Comparison of ENCODE assay signal across 21 cellular contexts in genomic region chr11:93122535-93122934, GRCh38.
A peak's percentile ranks its signal among the peaks of the same experiment; 100 is the strongest.
DNase-seq lines count a peak whose midpoint lies in the region; ATAC-seq and TF ChIP-seq lines count a peak whose summit lies in the region.
"Had no signal": no experiment of that assay in that cellular context is flagged by ENCODE, and none has a peak within 500 bp of the region (broad histone marks: within the 10 kb centered on the region; RNA-seq: fewer than 3 reads in every experiment).

No MANE protein-coding gene starts in this region.

- TF ChIP-seq EP300 in transverse colon (IDR thresholded peaks at IDR 0.05; ENCODE audit: low read depth) = no peak

- no peak overlapping the region for H3K9ac ChIP-seq in colonic mucosa (ENCODE audit: low read depth in 2 of 2, low read length in 2 of 2)
- H3K9ac ChIP-seq: BLaER1 treated with 17β-estradiol and CSF1 and Interleukin-3, amounts not matched to agents 10 nM and 100 nM had no signal

- H3K4me1 ChIP-seq in colonic mucosa (no peaks in the 10 kb centered on the region), mucosa of descending colon (ENCODE audit: low read depth) (peaks cover 9% of the 10 kb centered on the region), transverse colon (peaks cover 0 to 27% (median 10%) of the 10 kb centered on the region in 4 donors)
- H3K4me1 ChIP-seq: A549; BLaER1 treated with 17β-estradiol and CSF1 and Interleukin-3, amounts not matched to agents 10 nM and 100 nM; Caco-2 had no signal

- peak overlapping the region; percentile 35 for H3K27ac ChIP-seq in colonic mucosa
- peak overlapping the region; percentile 51 to 74 (median 68) for H3K27ac ChIP-seq in transverse colon
- H3K27ac ChIP-seq: 22Rv1; A549; BLaER1 treated with 17β-estradiol and CSF1 and Interleukin-3, amounts not matched to agents 10 nM and 100 nM; C4-2B had no signal

- in situ Hi-C loops in transverse colon (cut with MboI; ENCODE audit: low pct_ligation_motif_present in 1 of 4, low pct_unique_long_range_greater_than_20kb in 1 of 4, low sequenced_read_pairs in 3 of 4) = no loop called here

- no peaks in the 10 kb centered on the region for H3K27me3 ChIP-seq in colonic mucosa
- no peaks in the 10 kb centered on the region for H3K27me3 ChIP-seq in transverse colon
- H3K27me3 ChIP-seq: BLaER1 treated with 17β-estradiol and CSF1 and Interleukin-3, amounts not matched to agents 10 nM and 100 nM had no signal

- no peak for DNase-seq in colonic mucosa
- DNase-seq in mucosa of descending colon = no peak
- peak; percentile 28 for DNase-seq in renal cortical epithelial cell (ENCODE audit: low read depth)
- DNase-seq in transverse colon = no peak
- no peak for DNase-seq in NCI-H1105 treated with DMSO at 0.1 percent for 48 hours (lab: John Stamatoyannopoulos, UW)
- no peak for DNase-seq in DMS53 treated with DMSO at 0.1 percent for 48 hours (lab: John Stamatoyannopoulos, UW; ENCODE audit: unreplicated experiment)
- no peak for DNase-seq in activated effector memory CD4-positive, alpha-beta T cell treated with anti-CD3 and anti-CD28 coated beads, Interleukin-2, amount 50 U/mL, for 16 hours
- DNase-seq: AML-193; Caco-2; Calu3; CD4-positive, alpha-beta T cell; CD8-positive, alpha-beta T cell; DMS79; DND-41; EL; GDM1 had no signal

- H3K4me3 ChIP-seq in colonic mucosa (no peak overlapping the region), mucosa of descending colon (no peak overlapping the region), transverse colon (no peak overlapping the region)
- H3K4me3 ChIP-seq: A549; BLaER1 treated with 17β-estradiol and CSF1 and Interleukin-3, amounts not matched to agents 10 nM and 100 nM; GM12878 had no signal

- no peaks in the 10 kb centered on the region for H3K9me3 ChIP-seq in colonic mucosa
- no peaks in the 10 kb centered on the region for H3K9me3 ChIP-seq in mucosa of descending colon
- H3K9me3 ChIP-seq in transverse colon = no peaks in the 10 kb centered on the region
- H3K9me3 ChIP-seq: A549, Caco-2 had no signal

- peak; percentile 74 for ATAC-seq in mucosa of descending colon
- ATAC-seq: A549; CD8-positive, alpha-beta T cell; GM12878 had no signal

- no peak for TF ChIP-seq POLR2A in transverse colon (IDR thresholded peaks at IDR 0.05)

- no peaks in the 10 kb centered on the region for H3K36me3 ChIP-seq in colonic mucosa
- H3K36me3 ChIP-seq in mucosa of descending colon (ENCODE audit: low read depth) = no peaks in the 10 kb centered on the region
- no peaks in the 10 kb centered on the region for H3K36me3 ChIP-seq in transverse colon
- H3K36me3 ChIP-seq: BLaER1 treated with 17β-estradiol and CSF1 and Interleukin-3, amounts not matched to agents 10 nM and 100 nM had no signal

- TF ChIP-seq CTCF in colonic mucosa (IDR thresholded peaks at IDR 0.05) = no peak
- no peak for TF ChIP-seq CTCF in mucosa of descending colon (IDR thresholded peaks at IDR 0.05)
- TF ChIP-seq CTCF in transverse colon (IDR thresholded peaks at IDR 0.05) = no peak

- intact Hi-C loops in colonic mucosa (cut with DNase I) (no loop called here), mucosa of descending colon (cut with DNase I, micrococcal nuclease) (no loop called here), transverse colon (cut with DNase I; ENCODE audit: low total_unique reads) (no loop called here)
